Comparison of ENCODE assay signal across 24 cellular contexts in genomic region chr9:4788703-4789102, GRCh38.
"Had no signal": no experiment of that assay in that cellular context is flagged by ENCODE, and none has a peak within 500 bp of the region (broad histone marks: within the 10 kb centered on the region; RNA-seq: fewer than 3 reads in every experiment).

No MANE protein-coding gene starts in this region.

- H3K27ac ChIP-seq: SJSA1 had no signal

- H3K36me3 ChIP-seq: SJSA1 had no signal

- H3K27me3 ChIP-seq: SJSA1 had no signal

- H3K9me3 ChIP-seq: SJSA1 had no signal

- FAIRE-seq: astrocyte had no signal

- ATAC-seq: activated CD8-positive, alpha-beta T cell treated with anti-CD3 and anti-CD28 coated beads, Interleukin-2, amount 10 ng/mL, durations not matched to agents 7 days and 5 days; Panc1; WTC11 had no signal

- DNase-seq: activated CD4-positive, alpha-beta T cell treated with anti-CD3 and anti-CD28 coated beads for 48 hours; activated CD4-positive, alpha-beta T cell treated with anti-CD3 and anti-CD28 coated beads, Interleukin-2, amount 50 U/mL, for 4 hours; activated CD4-positive, CD25-positive, alpha-beta regulatory T cell treated with anti-CD3 and anti-CD28 coated beads, Interleukin-2, amount 50 U/mL, for 72 hours; activated CD8-positive, alpha-beta T cell treated with anti-CD3 and anti-CD28 coated beads, Interleukin-2, amount 10 ng/mL, durations not matched to agents 7 days and 5 days; activated effector memory CD4-positive, alpha-beta T cell treated with Interleukin-2 at 50 U/mL for 16 hours; activated naive CD4-positive, alpha-beta T cell treated with anti-CD3 and anti-CD28 coated beads for 36 hours; activated T-cell treated with anti-CD3 and anti-CD28 coated beads, Interleukin-2, amount 50 U/mL, for 24 hours; amygdala; MM.1S; NCI-H1105; NCI-H1436; NCI-H1694 treated with DMSO at 0.1 percent for 48 hours; NCI-H2029 treated with DMSO at 0.1 percent for 48 hours; NCI-H226; NCI-H526; NCI-H82; NK-92 treated with Interleukin-12 subunit alpha and Interleukin-12 subunit beta, amount 100 ng/mL, for 24 hours; OCI-M1; RPMI8226; SHP77 had no signal

- H3K4me3 ChIP-seq: SJSA1 had no signal
